In genomic region chr22:34001701-34002466, GRCh38 we compare ENCODE assay signal across 17 cellular contexts.
A peak's percentile ranks its signal among the peaks of the same experiment; 100 is the strongest.
DNase-seq lines count a peak whose midpoint lies in the region; ATAC-seq and TF ChIP-seq lines count a peak whose summit lies in the region.
"Had no signal": no experiment of that assay in that cellular context is flagged by ENCODE, and none has a peak within 500 bp of the region (broad histone marks: within the 10 kb centered on the region; RNA-seq: fewer than 3 reads in every experiment).

No MANE protein-coding gene starts in this region.

- H3K79me2 ChIP-seq in mammary epithelial cell (ENCODE audit: insufficient read depth, low read length) (no peaks in the 10 kb centered on the region), PC-9 (ENCODE audit: low read depth) (no peaks in the 10 kb centered on the region)

- POLR2A ChIA-PET in MCF 10A (lab: Yijun Ruan, JAX) (no interaction called here), PC-9 (lab: Charles Lee; ENCODE audit: unreplicated experiment) (no interaction called here)
- POLR2A ChIA-PET in CD8-positive, alpha-beta T cell (lab: Charles Lee): no interaction called here

- H4K20me1 ChIP-seq in mammary epithelial cell (ENCODE audit: insufficient read depth, low read length) (no peaks in the 10 kb centered on the region), PC-9 (ENCODE audit: insufficient read depth) (no peaks in the 10 kb centered on the region)

- H3K27ac ChIP-seq in mammary epithelial cell (ENCODE audit: insufficient read depth, low read depth, low read length): no peak overlapping the region
- peak overlapping the region in 2 of 3 donors; percentile 59 to 85 for H3K27ac ChIP-seq in right lobe of liver
- H3K27ac ChIP-seq in PC-9: no peak overlapping the region
- no peak overlapping the region for H3K27ac ChIP-seq in CD8-positive, alpha-beta T cell (ENCODE audit: low read depth, low read length)
- H3K27ac ChIP-seq: 22Rv1, A549, C4-2B had no signal

- no peaks in the 10 kb centered on the region for H3K27me3 ChIP-seq in mammary epithelial cell (ENCODE audit: insufficient read depth, low read length)
- H3K27me3 ChIP-seq in right lobe of liver: no peaks in the 10 kb centered on the region
- no peaks in the 10 kb centered on the region for H3K27me3 ChIP-seq in PC-9 (ENCODE audit: insufficient read depth, low read depth)
- no peaks in the 10 kb centered on the region for H3K27me3 ChIP-seq in CD8-positive, alpha-beta T cell (ENCODE audit: insufficient read depth, low read length)

- TF ChIP-seq POLR2A in right lobe of liver (IDR thresholded peaks at IDR 0.05): no peak

- H3K4me1 Mint-ChIP-seq in MCF 10A (ENCODE audit: insufficient read depth, unreplicated experiment) (no peaks in the 10 kb centered on the region), type B pancreatic cell (ENCODE audit: unreplicated experiment) (no peaks in the 10 kb centered on the region)
- H3K4me1 Mint-ChIP-seq in CD8-positive, alpha-beta T cell (ENCODE audit: low read depth): no peaks in the 10 kb centered on the region
- H3K4me1 Mint-ChIP-seq: H9 had no signal

- no peak overlapping the region for H3K4me3 ChIP-seq in mammary epithelial cell (replicated peaks in 1 of 3; ENCODE audit: insufficient read depth in 1 of 3, low read depth in 2 of 3, low read length in 3 of 3)
- H3K4me3 ChIP-seq in right lobe of liver: no peak overlapping the region
- H3K4me3 ChIP-seq in PC-9: no peak overlapping the region
- no peak overlapping the region for H3K4me3 ChIP-seq in CD8-positive, alpha-beta T cell (ENCODE audit: low read depth, low read length)
- H3K4me3 ChIP-seq: A549, GM12878 had no signal

- H2AFZ ChIP-seq in mammary epithelial cell (ENCODE audit: low read depth, low read length): no peak overlapping the region
- H2AFZ ChIP-seq in PC-9: no peak overlapping the region

- H3K9me2 ChIP-seq in PC-9 (ENCODE audit: insufficient read depth): no peaks in the 10 kb centered on the region

- intact Hi-C loops in mammary epithelial cell (cut with micrococcal nuclease): no loop called here
- intact Hi-C loops in MCF 10A (cut with micrococcal nuclease): no loop called here
- intact Hi-C loops in right lobe of liver (cut with DNase I): no loop called here
- intact Hi-C loops in PC-9 (cut with micrococcal nuclease; ENCODE audit: unreplicated experiment): no loop called here
- intact Hi-C loops in CD8-positive, alpha-beta T cell (cut with DNase I, micrococcal nuclease): no loop called here

- H3K9me3 ChIP-seq in mammary epithelial cell (replicated peaks; ENCODE audit: insufficient read depth, low read length): peaks cover 30% of the 10 kb centered on the region
- no peaks in the 10 kb centered on the region for H3K9me3 ChIP-seq in right lobe of liver
- H3K9me3 ChIP-seq in PC-9 (ENCODE audit: insufficient read depth, low read depth): no peaks in the 10 kb centered on the region
- no peaks in the 10 kb centered on the region for H3K9me3 ChIP-seq in CD8-positive, alpha-beta T cell (ENCODE audit: low read length)
- H3K9me3 ChIP-seq: A549 had no signal

- H3K27me3 Mint-ChIP-seq in MCF 10A (ENCODE audit: insufficient read depth, unreplicated experiment) (no peaks in the 10 kb centered on the region), type B pancreatic cell (no peaks in the 10 kb centered on the region)
- no peaks in the 10 kb centered on the region for H3K27me3 Mint-ChIP-seq in CD8-positive, alpha-beta T cell (ENCODE audit: low read depth)
- H3K27me3 Mint-ChIP-seq: CD4-positive, alpha-beta T cell had no signal

- H3K36me3 ChIP-seq in mammary epithelial cell (ENCODE audit: insufficient read depth, low read length): no peaks in the 10 kb centered on the region
- no peaks in the 10 kb centered on the region for H3K36me3 ChIP-seq in right lobe of liver
- no peaks in the 10 kb centered on the region for H3K36me3 ChIP-seq in PC-9 (ENCODE audit: low read depth)
- H3K36me3 ChIP-seq in CD8-positive, alpha-beta T cell (ENCODE audit: insufficient read depth, low read length): no peaks in the 10 kb centered on the region

- BruUV-seq in mammary epithelial cell (replicated peaks; lab: Mats Ljungman, UMichigan) (no TSS peak), MCF 10A (replicated peaks; lab: Mats Ljungman, UMichigan) (no TSS peak), PC-9 (replicated peaks; lab: Mats Ljungman, UMichigan) (no TSS peak)

- H3K9me3 Mint-ChIP-seq in MCF 10A (ENCODE audit: unreplicated experiment) (peaks cover 19% of the 10 kb centered on the region), type B pancreatic cell (peaks cover 6% of the 10 kb centered on the region)
- peaks cover 25% of the 10 kb centered on the region for H3K9me3 Mint-ChIP-seq in CD8-positive, alpha-beta T cell

- H3K9ac ChIP-seq in mammary epithelial cell (ENCODE audit: insufficient read depth, low read length): no peak overlapping the region

- no peak overlapping the region for H3K4me3 Mint-ChIP-seq in MCF 10A (ENCODE audit: unreplicated experiment)
- no peak overlapping the region for H3K4me3 Mint-ChIP-seq in type B pancreatic cell
- H3K4me3 Mint-ChIP-seq in CD8-positive, alpha-beta T cell: no peak overlapping the region
- H3K4me3 Mint-ChIP-seq: CD4-positive, alpha-beta T cell; H9 had no signal

- DNase-seq in mammary epithelial cell: peak; percentile 71
- DNase-seq in MCF 10A (ENCODE audit: unreplicated experiment): no peak
- peak; percentile 13 for DNase-seq in kidney tubule cell (ENCODE audit: low spot score)
- peak; percentile 25 to 73 (median 65) for DNase-seq in right lobe of liver
- peak; percentile 18 for DNase-seq in type B pancreatic cell (ENCODE audit: extremely low spot score, unreplicated experiment)
- no peak for DNase-seq in PC-9
- DNase-seq in CD8-positive, alpha-beta T cell: no peak
- DNase-seq in activated CD8-positive, alpha-beta memory T cell treated with anti-CD3 and anti-CD28 coated beads, Interleukin-2, amount 50 U/mL, for 48 hours: no peak
- DNase-seq: AML-193; CD4-positive, alpha-beta T cell; DMS79 treated with DMSO at 0.1 percent for 48 hours; GF-D8; H9 had no signal

- H3K4me1 ChIP-seq in mammary epithelial cell (ENCODE audit: insufficient read depth, low read length) (no peaks in the 10 kb centered on the region), right lobe of liver (peaks cover 0 to 52% (median 14%) of the 10 kb centered on the region in 4 donors), PC-9 (replicated peaks; ENCODE audit: insufficient read depth) (no peaks in the 10 kb centered on the region)
- no peaks in the 10 kb centered on the region for H3K4me1 ChIP-seq in CD8-positive, alpha-beta T cell (ENCODE audit: insufficient read depth, low read length)
- H3K4me1 ChIP-seq: A549 had no signal

- TF ChIP-seq CTCF in mammary epithelial cell (conservative IDR thresholded peaks at IDR 0.05 in 1 of 2, IDR thresholded peaks at IDR 0.05 in 1 of 2; ENCODE audit: extremely low read depth in 1 of 2, insufficient read depth in 1 of 2, low read depth in 1 of 2, low read length in 2 of 2) (no peak), MCF 10A (IDR thresholded peaks at IDR 0.05; ENCODE audit: unreplicated experiment) (no peak), right lobe of liver (IDR thresholded peaks at IDR 0.05) (no peak), type B pancreatic cell (conservative IDR thresholded peaks at IDR 0.05) (no peak), PC-9 (conservative IDR thresholded peaks at IDR 0.05) (no peak)
- TF ChIP-seq CTCF in CD8-positive, alpha-beta T cell (IDR thresholded peaks at IDR 0.05): no peak

- CTCF ChIA-PET in mammary epithelial cell (lab: Charles Lee; ENCODE audit: low non-redundant PET) (no interaction called here), MCF 10A (lab: Yijun Ruan, JAX) (interaction anchor here (0.5 to 0.9 kb wide), 3 partner anchors 92 to 628 kb away, joined by 3 read pairs; no protein-coding TSS in a partner anchor), PC-9 (lab: Charles Lee) (no interaction called here)
- CTCF ChIA-PET in CD8-positive, alpha-beta T cell (lab: Charles Lee): no interaction called here

- H3K4me2 ChIP-seq in mammary epithelial cell (ENCODE audit: insufficient read depth, low read depth, low read length): no peak overlapping the region
- no peak overlapping the region for H3K4me2 ChIP-seq in PC-9
- H3K4me2 ChIP-seq: A549 had no signal

- in situ Hi-C loops in mammary epithelial cell (cut with MboI; ENCODE audit: low sequenced_read_pairs in 2 of 2): no loop called here

- H3K36me3 Mint-ChIP-seq in MCF 10A (ENCODE audit: insufficient read depth, unreplicated experiment) (no peaks in the 10 kb centered on the region), type B pancreatic cell (no peaks in the 10 kb centered on the region)
- H3K36me3 Mint-ChIP-seq in CD8-positive, alpha-beta T cell: no peaks in the 10 kb centered on the region

- no peaks in the 10 kb centered on the region for H3F3A ChIP-seq in PC-9 (ENCODE audit: insufficient read depth, low read depth)

- 85% methylated on average over 3 of the region's 3 CpGs for WGBS in mammary epithelial cell (ENCODE audit: low coverage, missing lambda C conversion rate)
- 9% methylated on average over 3 of the region's 3 CpGs for WGBS in right lobe of liver (ENCODE audit: insufficient coverage, low coverage, low lambda C conversion rate, missing lambda C conversion rate)

- H3K27ac Mint-ChIP-seq in MCF 10A (ENCODE audit: low read depth, unreplicated experiment): no peak overlapping the region
- H3K27ac Mint-ChIP-seq in type B pancreatic cell: no peak overlapping the region
- H3K27ac Mint-ChIP-seq in CD8-positive, alpha-beta T cell: no peak overlapping the region
- H3K27ac Mint-ChIP-seq: CD4-positive, alpha-beta T cell; H9 had no signal

- dilution Hi-C loops in mammary epithelial cell (cut with HindIII; ENCODE audit: low sequenced_read_pairs): no loop called here

- ATAC-seq in right lobe of liver: peak; percentile 60 to 79 (median 68)
- ATAC-seq in CD8-positive, alpha-beta T cell: no peak
- ATAC-seq: A549, GM12878 had no signal

Comparison
In these comparisons a context has a peak if more than half of its experiments do, and no peak if none do; other contexts are left out.
1. DNase-seq: peak in mammary epithelial cell (single experiment), kidney tubule cell (single experiment), right lobe of liver (3 of 3) and type B pancreatic cell (single experiment); none in MCF 10A (single experiment), PC-9 (0 of 2), CD8-positive, alpha-beta T cell (0 of 7) and activated CD8-positive, alpha-beta memory T cell treated with anti-CD3 and anti-CD28 coated beads, Interleukin-2, amount 50 U/mL, for 48 hours (single experiment).
2. H3K27ac ChIP-seq: peak in right lobe of liver (2 of 3); none in mammary epithelial cell (single experiment), PC-9 (single experiment) and CD8-positive, alpha-beta T cell (single experiment).